Comparison of ENCODE assay signal across 12 cellular contexts in the genomic region with DNA sequence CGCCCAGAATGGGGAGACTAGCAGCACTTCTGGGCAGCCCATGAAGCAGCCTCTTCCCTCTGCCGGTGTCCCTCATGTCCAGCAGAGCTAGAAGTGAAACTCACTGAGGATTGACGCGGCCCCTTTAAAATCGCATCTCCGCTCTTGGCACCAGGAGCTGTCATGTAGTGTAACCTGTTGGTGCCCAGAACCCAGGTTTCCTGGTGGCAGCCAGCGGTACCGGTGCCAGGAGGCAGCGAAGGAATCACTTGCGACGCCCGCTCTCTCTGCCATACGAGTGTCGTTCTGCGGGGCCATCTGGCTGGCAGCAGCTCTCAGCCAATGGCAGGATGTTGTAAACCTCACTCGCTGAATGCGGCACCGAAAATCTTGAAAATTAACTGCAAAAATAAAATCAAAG.
DNase-seq lines count a peak whose midpoint lies in the region; ATAC-seq and TF ChIP-seq lines count a peak whose summit lies in the region.
"Had no signal": no experiment of that assay in that cellular context is flagged by ENCODE, and none has a peak within 500 bp of the region (broad histone marks: within the 10 kb centered on the region; RNA-seq: fewer than 3 reads in every experiment).

No MANE protein-coding gene starts in this region.

- intact Hi-C loops in mammary epithelial cell (cut with micrococcal nuclease) = no loop called here
- intact Hi-C loops in spleen (cut with DNase I; ENCODE audit: low total_unique reads) = no loop called here

- H4K20me1 ChIP-seq in mammary epithelial cell (ENCODE audit: insufficient read depth, low read length) = no peaks in the 10 kb centered on the region

- ATAC-seq in HG02938 (IDR thresholded peaks at IDR 0.05; ENCODE audit: unreplicated experiment) = no peak
- ATAC-seq: activated T-helper 17 cell treated with anti-CD3 and anti-CD28 coated beads, Interleukin-2, amount 50 U/mL, for 72 hours had no signal

- peak overlapping the region; percentile 16 to 41 (median 41) for H3K4me3 ChIP-seq in mammary epithelial cell (replicated peaks in 1 of 3; ENCODE audit: insufficient read depth in 1 of 3, low read depth in 2 of 3, low read length in 3 of 3)
- H3K4me3 ChIP-seq in right atrium auricular region = peak overlapping the region; percentile 0 to 26
- no peak overlapping the region for H3K4me3 ChIP-seq in spleen
- H3K4me3 ChIP-seq: ovary had no signal

- no peak for TF ChIP-seq POLR2A in spleen (IDR thresholded peaks at IDR 0.05)

- H3K4me2 ChIP-seq in mammary epithelial cell (ENCODE audit: insufficient read depth, low read depth, low read length) = peak overlapping the region; percentile 90

- CTCF ChIA-PET in mammary epithelial cell (lab: Charles Lee; ENCODE audit: low non-redundant PET) = no interaction called here

- H3K27ac ChIP-seq in mammary epithelial cell (ENCODE audit: insufficient read depth, low read depth, low read length) (no peak overlapping the region), right atrium auricular region (peak overlapping the region; percentile 60 to 78), spleen (no peak overlapping the region)
- H3K27ac ChIP-seq: ovary had no signal

- BruUV-seq in mammary epithelial cell (replicated peaks; lab: Mats Ljungman, UMichigan) = no TSS peak

- H3K27me3 ChIP-seq in mammary epithelial cell (ENCODE audit: insufficient read depth, low read length) (no peaks in the 10 kb centered on the region), right atrium auricular region (no peaks in the 10 kb centered on the region), spleen (replicated peaks in 1 of 7) (no peaks in the 10 kb centered on the region)
- H3K27me3 ChIP-seq: ovary had no signal

- DNase-seq in GM03348 (ENCODE audit: low spot score) = peak; percentile 69
- peak; percentile 48 for DNase-seq in mammary epithelial cell
- DNase-seq in right atrium auricular region (ENCODE audit: low spot score) = no peak
- peak; percentile 69 for DNase-seq in spleen
- DNase-seq in stimulated activated CD4-positive, alpha-beta T cell treated with anti-CD3 and anti-CD28 coated beads, Interleukin-12 subunit alpha, Interleukin-12 subunit beta, amount 100 ng/mL, for 4 hours = no peak
- DNase-seq in SW480 (ENCODE audit: low spot score) = no peak
- no peak for DNase-seq in ACHN
- DNase-seq: COR-L47, NCI-H146, ovary had no signal

- WGBS in mammary epithelial cell (ENCODE audit: low coverage, missing lambda C conversion rate) = 20% methylated on average over 18 of the region's 18 CpGs
- 86 to 95% (median 92%) methylated on average over 18 of the region's 18 CpGs for WGBS in spleen, 5 donors

- dilution Hi-C loops in mammary epithelial cell (cut with HindIII; ENCODE audit: low sequenced_read_pairs) = no loop called here

- H3K4me1 ChIP-seq in mammary epithelial cell (ENCODE audit: insufficient read depth, low read length) (peaks cover 5% of the 10 kb centered on the region), right atrium auricular region (peaks cover 0 to 54% of the 10 kb centered on the region in 2 donors), spleen (peaks cover 0 to 36% (median 5%) of the 10 kb centered on the region in 6 donors)

- TF ChIP-seq CTCF in mammary epithelial cell (conservative IDR thresholded peaks at IDR 0.05 in 1 of 2, IDR thresholded peaks at IDR 0.05 in 1 of 2; ENCODE audit: extremely low read depth in 1 of 2, insufficient read depth in 1 of 2, low read depth in 1 of 2, low read length in 2 of 2) = peak in 1 of 2 donors; percentile 21
- peak in 1 of 2 donors; percentile 23 for TF ChIP-seq CTCF in right atrium auricular region (IDR thresholded peaks at IDR 0.05)
- no peak for TF ChIP-seq CTCF in spleen (IDR thresholded peaks at IDR 0.05 in 8 of 11, conservative IDR thresholded peaks at IDR 0.05 in 3 of 11)

- H3K9me3 ChIP-seq in mammary epithelial cell (replicated peaks; ENCODE audit: insufficient read depth, low read length) (no peaks in the 10 kb centered on the region), right atrium auricular region (no peaks in the 10 kb centered on the region), spleen (no peaks in the 10 kb centered on the region)
- H3K9me3 ChIP-seq: ovary had no signal

- no peaks in the 10 kb centered on the region for H3K36me3 ChIP-seq in mammary epithelial cell (ENCODE audit: insufficient read depth, low read length)
- H3K36me3 ChIP-seq in right atrium auricular region = no peaks in the 10 kb centered on the region
- peaks cover 0 to 9% (median 0%) of the 10 kb centered on the region in 6 donors for H3K36me3 ChIP-seq in spleen
- H3K36me3 ChIP-seq: ovary had no signal

- H3K79me2 ChIP-seq in mammary epithelial cell (ENCODE audit: insufficient read depth, low read length) = peaks cover 38% of the 10 kb centered on the region

- H3K9ac ChIP-seq in mammary epithelial cell (ENCODE audit: insufficient read depth, low read length) = peak overlapping the region; percentile 15

- in situ Hi-C loops in mammary epithelial cell (cut with MboI; ENCODE audit: low sequenced_read_pairs in 2 of 2) = no loop called here
- in situ Hi-C loops in ACHN (cut with HindIII; ENCODE audit: low pct_ligation_motif_present, low pct_unique_long_range_greater_than_20kb, low sequenced_read_pairs) = no loop called here

- H2AFZ ChIP-seq in mammary epithelial cell (ENCODE audit: low read depth, low read length) = peak overlapping the region; percentile 76

Comparison
In these comparisons a context has a peak if more than half of its experiments do, and no peak if none do; other contexts are left out.
1. DNase-seq: peak in GM03348 (single experiment), mammary epithelial cell (single experiment) and spleen (single experiment); none in right atrium auricular region (single experiment), stimulated activated CD4-positive, alpha-beta T cell treated with anti-CD3 and anti-CD28 coated beads, Interleukin-12 subunit alpha, Interleukin-12 subunit beta, amount 100 ng/mL, for 4 hours (single experiment), SW480 (single experiment) and ACHN (single experiment).
2. H3K27ac ChIP-seq: peak in right atrium auricular region (2 of 2); none in mammary epithelial cell (single experiment) and spleen (0 of 8).
3. H3K4me3 ChIP-seq: peak in mammary epithelial cell (3 of 3) and right atrium auricular region (2 of 2); none in spleen (0 of 8).